In the genomic region with DNA sequence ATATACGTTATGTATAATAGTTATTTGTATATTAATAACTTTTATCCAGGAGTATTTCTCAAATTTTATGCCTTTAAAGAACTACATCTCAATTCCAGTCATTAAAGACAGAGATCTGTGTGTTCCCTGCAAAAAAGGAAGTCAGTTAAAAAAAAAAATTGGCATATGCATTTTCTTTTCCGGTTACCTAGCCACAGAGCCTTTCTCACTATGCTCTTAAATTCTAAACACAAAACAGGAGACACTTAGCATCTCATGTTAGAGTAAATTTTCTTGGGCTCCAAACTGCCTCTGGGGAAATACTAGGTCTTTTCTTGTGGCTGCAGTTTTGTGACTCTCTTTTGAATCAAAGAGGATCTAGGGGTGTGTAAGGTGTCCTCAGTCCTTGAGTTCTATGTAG, we compare ENCODE assay signal across 24 cellular contexts.
DNase-seq lines count a peak whose midpoint lies in the region; ATAC-seq, FAIRE-seq and TF ChIP-seq lines count a peak whose summit lies in the region.
"Had no signal": no experiment of that assay in that cellular context is flagged by ENCODE, and none has a peak within 500 bp of the region (broad histone marks: within the 10 kb centered on the region; RNA-seq: fewer than 3 reads in every experiment).

No MANE protein-coding gene starts in this region.

- H3K9me3 ChIP-seq in Loucy (ENCODE audit: insufficient read depth, low read depth, low read length): peaks cover 9% of the 10 kb centered on the region; the same call in 1 of the 2 replicates
- H3K9me3 ChIP-seq in SU-DHL-6 (ENCODE audit: insufficient read depth, low read length): peaks cover 6% of the 10 kb centered on the region; the same call in 1 of the 2 replicates

- H3K27ac ChIP-seq in SU-DHL-6 (ENCODE audit: low read depth, low read length): peak overlapping the region; percentile 35
- no peak overlapping the region for H3K27ac ChIP-seq in coronary artery

- H3K36me3 Mint-ChIP-seq in activated naive CD4-positive, alpha-beta T cell treated with anti-CD3 and anti-CD28 coated beads, Interleukin-2, amount 50 U/mL, for 72 hours: no peaks in the 10 kb centered on the region
- H3K36me3 Mint-ChIP-seq: CD4-positive, CD25-positive, alpha-beta regulatory T cell had no signal

- H3K36me3 ChIP-seq in Loucy (ENCODE audit: insufficient read depth, low read length) (peaks cover 9% of the 10 kb centered on the region), SU-DHL-6 (ENCODE audit: low read length) (no peaks in the 10 kb centered on the region)

- H3K4me2 ChIP-seq in Loucy (ENCODE audit: low read depth, low read length, poor library complexity, severe bottlenecking) (peak overlapping the region; percentile 74), SU-DHL-6 (ENCODE audit: low read depth, low read length, poor library complexity, severe bottlenecking) (peak overlapping the region; percentile 29)

- no peak for TF ChIP-seq POLR2A in GM12891 (IDR thresholded peaks at IDR 0.05; ENCODE audit: low read depth, low read length)

- H3K4me1 ChIP-seq in Loucy (ENCODE audit: insufficient read depth, low read length, poor library complexity, severe bottlenecking): peaks cover 66% of the 10 kb centered on the region

- H3K4me3 ChIP-seq in Loucy (ENCODE audit: low read length, poor library complexity, severe bottlenecking): peak overlapping the region; percentile 41
- no peak overlapping the region for H3K4me3 ChIP-seq in SU-DHL-6 (ENCODE audit: insufficient read depth, low read length, poor library complexity, severe bottlenecking)
- no peak overlapping the region for H3K4me3 ChIP-seq in coronary artery

- H2AFZ ChIP-seq in Loucy (ENCODE audit: low read length): no peak overlapping the region
- peak overlapping the region; percentile 57 for H2AFZ ChIP-seq in SU-DHL-6 (ENCODE audit: low read depth, low read length, severe bottlenecking)

- no peaks in the 10 kb centered on the region for H3K9me2 ChIP-seq in Loucy (replicated peaks; ENCODE audit: low read depth, low read length)
- no peaks in the 10 kb centered on the region for H3K9me2 ChIP-seq in SU-DHL-6 (replicated peaks; ENCODE audit: insufficient read depth, low read length)

- H4K20me1 ChIP-seq in Loucy (ENCODE audit: insufficient read depth, low read length, poor library complexity, severe bottlenecking): no peaks in the 10 kb centered on the region
- no peaks in the 10 kb centered on the region for H4K20me1 ChIP-seq in SU-DHL-6 (ENCODE audit: low read depth, low read length)

- H3K27me3 ChIP-seq in Loucy (ENCODE audit: insufficient read depth, low read length, poor library complexity, severe bottlenecking): no peaks in the 10 kb centered on the region
- no peaks in the 10 kb centered on the region for H3K27me3 ChIP-seq in SU-DHL-6 (ENCODE audit: low read length)

- H3K27ac Mint-ChIP-seq in activated naive CD4-positive, alpha-beta T cell treated with anti-CD3 and anti-CD28 coated beads, Interleukin-2, amount 50 U/mL, for 72 hours: no peak overlapping the region
- H3K27ac Mint-ChIP-seq: CD4-positive, CD25-positive, alpha-beta regulatory T cell; T-helper 17 cell had no signal

- DNase-seq in AML-193 (lab: John Stamatoyannopoulos, UW) (peak; percentile 68 to 74), GM12891 (ENCODE audit: insufficient read length, low spot score) (no peak), coronary artery (ENCODE audit: low spot score) (no peak)
- DNase-seq in activated naive CD4-positive, alpha-beta T cell treated with anti-CD3 and anti-CD28 coated beads, Interleukin-2, amount 50 U/mL, for 72 hours (ENCODE audit: low spot score in 2 of 2): no peak
- no peak for DNase-seq in stimulated activated naive CD8-positive, alpha-beta T cell treated with anti-CD3 and anti-CD28 coated beads, Interleukin-15, Interleukin-2, amounts not matched to agents 100 U/mL and 50 U/mL, for 24 hours
- DNase-seq: 8988T; CD4-positive, CD25-positive, alpha-beta regulatory T cell; DMS79 treated with DMSO at 0.1 percent for 48 hours; IMR-90; NCI-H1694; NCI-H2081; NCI-H2171 treated with DMSO at 0.1 percent for 48 hours; NCI-H526; PC-3; Right ventricle myocardium superior; SW 1271; T-helper 17 cell had no signal

- ATAC-seq in activated naive CD4-positive, alpha-beta T cell treated with anti-CD3 and anti-CD28 coated beads, Interleukin-2, amount 50 U/mL, for 72 hours: no peak
- ATAC-seq in HG02840 (IDR thresholded peaks at IDR 0.05; ENCODE audit: low FRiP score, unreplicated experiment): no peak
- ATAC-seq in stimulated activated naive CD8-positive, alpha-beta T cell treated with anti-CD3 and anti-CD28 coated beads, Interleukin-15, Interleukin-2, amounts not matched to agents 100 U/mL and 50 U/mL, for 24 hours: no peak
- ATAC-seq: HCT116, PC-3, T-helper 17 cell had no signal

- H3K9me3 Mint-ChIP-seq in activated naive CD4-positive, alpha-beta T cell treated with anti-CD3 and anti-CD28 coated beads, Interleukin-2, amount 50 U/mL, for 72 hours: no peaks in the 10 kb centered on the region

- H3K9ac ChIP-seq in Loucy (ENCODE audit: low read depth, low read length, poor library complexity, severe bottlenecking): peak overlapping the region; percentile 70
- no peak overlapping the region for H3K9ac ChIP-seq in SU-DHL-6 (ENCODE audit: low read length)

- H3K79me2 ChIP-seq in Loucy (ENCODE audit: insufficient read depth, low read length) (no peaks in the 10 kb centered on the region), SU-DHL-6 (ENCODE audit: insufficient read depth, low read length) (no peaks in the 10 kb centered on the region)

- FAIRE-seq in GM12891 (lab: Jason Lieb, UNC): no peak
- FAIRE-seq: GM12892, GM18507, H1 had no signal

- TF ChIP-seq CTCF in Loucy (conservative IDR thresholded peaks at IDR 0.05; ENCODE audit: low read length) (no peak), SU-DHL-6 (IDR thresholded peaks at IDR 0.05; ENCODE audit: insufficient read depth, low read length, poor library complexity, severe bottlenecking) (no peak), coronary artery (IDR thresholded peaks at IDR 0.05) (no peak)

- H3F3A ChIP-seq in Loucy (ENCODE audit: low read depth) (peaks cover 11% of the 10 kb centered on the region), SU-DHL-6 (ENCODE audit: insufficient read depth) (peaks cover 5% of the 10 kb centered on the region)

TF ChIP-seq in GM12891, 5 proteins besides CTCF, POLR2A, EP300 and RAD21:
- TF ChIP-seq TAF1 (IDR thresholded peaks at IDR 0.05; ENCODE audit: low read depth, low read length): no peak
- TF ChIP-seq POU2F2 (IDR thresholded peaks at IDR 0.05; ENCODE audit: low read depth, low read length): no peak
- 0 out of 2 replicates have a peak, but pooled peaks have one; percentile 6 for TF ChIP-seq SPI1 (IDR thresholded peaks at IDR 0.05; ENCODE audit: low read depth, low read length)
- TF ChIP-seq POLR2AphosphoS5 (IDR thresholded peaks at IDR 0.05; ENCODE audit: low read depth, low read length): no peak
- no peak for TF ChIP-seq PAX5 (IDR thresholded peaks at IDR 0.05; ENCODE audit: insufficient read depth, low read length, severe bottlenecking)

Comparison
In these comparisons a context has a peak if more than half of its experiments do, and no peak if none do; other contexts are left out.
1. DNase-seq: peak in AML-193 (2 of 2); none in GM12891 (single experiment), activated naive CD4-positive, alpha-beta T cell treated with anti-CD3 and anti-CD28 coated beads, Interleukin-2, amount 50 U/mL, for 72 hours (0 of 2), coronary artery (single experiment) and stimulated activated naive CD8-positive, alpha-beta T cell treated with anti-CD3 and anti-CD28 coated beads, Interleukin-15, Interleukin-2, amounts not matched to agents 100 U/mL and 50 U/mL, for 24 hours (single experiment).